ENCODE assay signal across 11 cellular contexts in genomic region chr6:2959909-2960719, GRCh38. TPM values are rescaled to one million over a fixed set of nuclear protein-coding genes. Genes with fewer than 3 reads are reported as not detected.
A peak's percentile ranks its signal among the peaks of the same experiment; 100 is the strongest.
DNase-seq lines count a peak whose midpoint lies in the region; ATAC-seq, FAIRE-seq and TF ChIP-seq lines count a peak whose summit lies in the region.
"Had no signal": no experiment of that assay in that cellular context is flagged by ENCODE, and none has a peak within 500 bp of the region (broad histone marks: within the 10 kb centered on the region; RNA-seq: fewer than 3 reads in every experiment).

No MANE protein-coding gene starts in this region.

- H3K4me3 ChIP-seq in effector memory CD4-positive, alpha-beta T cell (ENCODE audit: insufficient read depth, low read depth, low read length, poor library complexity, severe bottlenecking), result no peak overlapping the region

- no peaks in the 10 kb centered on the region for H3K36me3 ChIP-seq in effector memory CD4-positive, alpha-beta T cell (ENCODE audit: control insufficient read depth, insufficient read depth, low read length)

- no peak overlapping the region for H3K27ac Mint-ChIP-seq in activated T-cell treated with anti-CD3 and anti-CD28 coated beads, Interleukin-2, amount 50 U/mL, for 72 hours
- H3K27ac Mint-ChIP-seq: activated CD4-positive, alpha-beta T cell treated with anti-CD3 and anti-CD28 coated beads, Interleukin-2, amount 10 ng/mL, durations not matched to agents 24 days and 14 days had no signal

- DNase-seq in H54 (ENCODE audit: insufficient read length, low spot score) (peak; percentile 83), amniotic stem cell (lab: John Stamatoyannopoulos, UW) (peak; percentile 68), hepatic stellate cell (ENCODE audit: low spot score) (peak; percentile 92), stromal cell of bone marrow (ENCODE audit: low read depth) (peak; percentile 67), mesenteric fat pad (ENCODE audit: low spot score) (no peak)
- DNase-seq in stimulated activated CD4-positive, alpha-beta T cell treated with anti-CD3 and anti-CD28 coated beads, Interleukin-2, amount 100 ng/mL, for 24 hours, result no peak
- no peak for DNase-seq in activated T-cell treated with anti-CD3 and anti-CD28 coated beads, Interleukin-2, amount 50 U/mL, for 72 hours
- DNase-seq in effector memory CD4-positive, alpha-beta T cell, result no peak
- DNase-seq: activated CD4-positive, alpha-beta T cell treated with anti-CD3 and anti-CD28 coated beads, Interleukin-2, amount 10 ng/mL, durations not matched to agents 24 days and 14 days; NCI-H510A had no signal

- H3K4me3 Mint-ChIP-seq in activated T-cell treated with anti-CD3 and anti-CD28 coated beads, Interleukin-2, amount 50 U/mL, for 72 hours, result no peak overlapping the region
- H3K4me3 Mint-ChIP-seq: activated CD4-positive, alpha-beta T cell treated with anti-CD3 and anti-CD28 coated beads, Interleukin-2, amount 10 ng/mL, durations not matched to agents 24 days and 14 days had no signal

- no peak for ATAC-seq in activated T-cell treated with anti-CD3 and anti-CD28 coated beads, Interleukin-2, amount 50 U/mL, for 72 hours (replicated peaks in 1 of 2)

- H3K36me3 Mint-ChIP-seq in activated T-cell treated with anti-CD3 and anti-CD28 coated beads, Interleukin-2, amount 50 U/mL, for 72 hours (ENCODE audit: insufficient read depth in 2 of 2), result no peaks in the 10 kb centered on the region

- no peaks in the 10 kb centered on the region for H3K9me3 Mint-ChIP-seq in activated T-cell treated with anti-CD3 and anti-CD28 coated beads, Interleukin-2, amount 50 U/mL, for 72 hours
- H3K9me3 Mint-ChIP-seq: activated CD4-positive, alpha-beta T cell treated with anti-CD3 and anti-CD28 coated beads, Interleukin-2, amount 10 ng/mL, durations not matched to agents 24 days and 14 days had no signal

- no peaks in the 10 kb centered on the region for H3K9me3 ChIP-seq in effector memory CD4-positive, alpha-beta T cell (ENCODE audit: control insufficient read depth, low read length)

- H3K4me1 ChIP-seq in effector memory CD4-positive, alpha-beta T cell (ENCODE audit: control insufficient read depth, insufficient read depth, low read length, poor library complexity, severe bottlenecking), result no peaks in the 10 kb centered on the region

- no peaks in the 10 kb centered on the region for H3K27me3 ChIP-seq in effector memory CD4-positive, alpha-beta T cell (replicated peaks; ENCODE audit: control insufficient read depth, insufficient read depth, low read length, poor library complexity, severe bottlenecking)

- H3K27me3 Mint-ChIP-seq in activated T-cell treated with anti-CD3 and anti-CD28 coated beads, Interleukin-2, amount 50 U/mL, for 72 hours (ENCODE audit: low read depth), result no peaks in the 10 kb centered on the region

- H3K27ac ChIP-seq in effector memory CD4-positive, alpha-beta T cell (ENCODE audit: insufficient read depth, low read length, poor library complexity, severe bottlenecking), result no peak overlapping the region

- H3K4me1 Mint-ChIP-seq in activated T-cell treated with anti-CD3 and anti-CD28 coated beads, Interleukin-2, amount 50 U/mL, for 72 hours (ENCODE audit: low read depth), result peaks cover 11% of the 10 kb centered on the region
- H3K4me1 Mint-ChIP-seq: activated CD4-positive, alpha-beta T cell treated with anti-CD3 and anti-CD28 coated beads, Interleukin-2, amount 10 ng/mL, durations not matched to agents 24 days and 14 days had no signal

- peak; percentile 93 for FAIRE-seq in H54 (lab: Jason Lieb, UNC)
- FAIRE-seq: endometrium had no signal

- TF ChIP-seq POLR2A in H54 (IDR thresholded peaks at IDR 0.05; ENCODE audit: low read depth, low read length), result no peak

RNA-seq across cellular contexts. Expression of gene SERPINB6, which starts 11.3 kb away (rescaled TPM):
- 127 TPM for total RNA-seq in mesenteric fat pad
- 100 to 1,000 TPM in 1 of 2 donors, 10 to 100 TPM in 1; 64.9 to 114 TPM for total RNA-seq in activated T-cell treated with anti-CD3 and anti-CD28 coated beads, Interleukin-2, amount 50 U/mL, for 72 hours

RNA-seq across cellular contexts. Expression of gene NQO2, which starts 39.6 kb away (rescaled TPM):
- total RNA-seq in mesenteric fat pad, result 54.4 TPM
- total RNA-seq in activated T-cell treated with anti-CD3 and anti-CD28 coated beads, Interleukin-2, amount 50 U/mL, for 72 hours, result 10 to 100 TPM; 32.7 to 47.3 TPM

RNA-seq across cellular contexts. Expression of gene SERPINB9, which starts 57.0 kb away (rescaled TPM):
- 17.4 TPM for total RNA-seq in mesenteric fat pad
- 10 to 100 TPM; 70.7 to 96.1 TPM for total RNA-seq in activated T-cell treated with anti-CD3 and anti-CD28 coated beads, Interleukin-2, amount 50 U/mL, for 72 hours

Comparison
In these comparisons a context has a peak if more than half of its experiments do, and no peak if none do; other contexts are left out.
1. DNase-seq: peak in H54 (single experiment), amniotic stem cell (single experiment), hepatic stellate cell (single experiment) and stromal cell of bone marrow (single experiment); none in mesenteric fat pad (single experiment), stimulated activated CD4-positive, alpha-beta T cell treated with anti-CD3 and anti-CD28 coated beads, Interleukin-2, amount 100 ng/mL, for 24 hours (0 of 2), activated T-cell treated with anti-CD3 and anti-CD28 coated beads, Interleukin-2, amount 50 U/mL, for 72 hours (0 of 2) and effector memory CD4-positive, alpha-beta T cell (0 of 3).